8 cellular contexts compared by ENCODE assay signal in the genomic region with DNA sequence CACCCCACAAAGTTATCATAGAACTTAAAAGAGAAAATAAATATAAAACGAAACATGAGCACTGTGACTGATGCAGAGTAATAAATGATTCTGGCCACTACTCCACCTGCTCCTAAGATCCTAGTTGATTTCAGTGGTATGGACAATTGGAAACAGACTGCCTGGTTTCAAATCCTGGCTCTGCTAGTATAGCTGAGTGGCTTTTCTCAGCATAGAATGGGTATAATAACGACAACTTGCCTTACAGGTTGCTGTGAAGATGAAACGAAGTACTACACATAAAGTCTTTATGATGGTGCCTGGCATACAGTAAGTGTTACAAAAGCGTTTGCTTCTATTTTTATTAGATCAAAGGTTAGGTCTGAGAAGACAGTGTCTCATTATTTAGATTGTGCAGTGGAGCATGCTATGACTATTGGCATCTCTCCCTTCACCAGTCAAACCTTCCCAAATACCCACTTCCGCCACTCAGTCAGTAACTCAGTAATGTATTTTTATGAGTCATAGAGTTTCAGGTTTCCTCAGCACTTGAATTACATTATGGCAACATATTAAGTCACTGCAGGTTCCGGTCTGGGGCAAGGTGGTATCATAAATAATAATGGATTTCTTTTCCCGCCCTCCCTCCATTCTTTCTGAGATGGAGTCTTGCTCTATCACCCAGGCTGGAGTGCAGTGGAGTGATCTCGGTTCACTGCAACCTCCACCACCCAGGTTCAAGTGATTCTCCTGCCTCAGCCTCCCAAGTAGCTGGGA. TPM values are rescaled to one million over a fixed set of nuclear protein-coding genes. Genes with fewer than 3 reads are reported as not detected.
A peak's percentile ranks its signal among the peaks of the same experiment; 100 is the strongest.
DNase-seq lines count a peak whose midpoint lies in the region; ATAC-seq and TF ChIP-seq lines count a peak whose summit lies in the region.

No MANE protein-coding gene starts in this region.

- ATAC-seq in GM21515 (IDR thresholded peaks at IDR 0.05; ENCODE audit: unreplicated experiment) (peak; percentile 85), Panc1 (peak; percentile 94)
- ATAC-seq in naive thymus-derived CD8-positive, alpha-beta T cell = no peak

- H3K27ac ChIP-seq in Panc1 (ENCODE audit: low read length) = peak overlapping the region; percentile 68
- peak overlapping the region; percentile 55 for H3K27ac ChIP-seq in colonic mucosa

- BruUV-seq in Panc1 (replicated peaks; lab: Mats Ljungman, UMichigan) = TSS peak; percentile 34

- no peak overlapping the region for H3K4me3 Mint-ChIP-seq in naive thymus-derived CD8-positive, alpha-beta T cell

- H3K27me3 Mint-ChIP-seq in naive thymus-derived CD8-positive, alpha-beta T cell = no peaks in the 10 kb centered on the region

- TF ChIP-seq CTCF in Panc1 (IDR thresholded peaks at IDR 0.05) (no peak), colonic mucosa (IDR thresholded peaks at IDR 0.05) (no peak)

- 0 out of 2 replicates have a peak, but pooled peaks cover 7% of the 10 kb centered on the region for H3K36me3 ChIP-seq in Panc1 (ENCODE audit: control insufficient read depth, insufficient read depth, low read length)
- no peaks in the 10 kb centered on the region for H3K36me3 ChIP-seq in colonic mucosa

- in situ Hi-C loops in Panc1 (cut with HindIII; ENCODE audit: low pct_unique_long_range_greater_than_20kb, low sequenced_read_pairs) = no loop called here

- H3K27ac Mint-ChIP-seq in naive thymus-derived CD8-positive, alpha-beta T cell = no peak overlapping the region

- peaks cover 0 to 9% (median 0%) of the 10 kb centered on the region in 4 donors for H3K4me1 Mint-ChIP-seq in naive thymus-derived CD8-positive, alpha-beta T cell

- intact Hi-C loops in Panc1 (cut with micrococcal nuclease; ENCODE audit: unreplicated experiment) (no loop called here), colonic mucosa (cut with DNase I) (no loop called here)

- POLR2A ChIA-PET in Panc1 (lab: Charles Lee) = no interaction called here
- POLR2A ChIA-PET in naive thymus-derived CD8-positive, alpha-beta T cell (lab: Charles Lee) = no interaction called here

- no peak overlapping the region for H3K9ac ChIP-seq in colonic mucosa (ENCODE audit: low read depth in 2 of 2, low read length in 2 of 2)

- no peaks in the 10 kb centered on the region for H3K36me3 Mint-ChIP-seq in naive thymus-derived CD8-positive, alpha-beta T cell

- H3K4me3 ChIP-seq in GM08714 (ENCODE audit: low read length) = peak overlapping the region; percentile 17; the same call in 1 of the 2 replicates
- no peak overlapping the region for H3K4me3 ChIP-seq in Panc1 (ENCODE audit: low read depth in 2 of 2, low read length in 2 of 2)
- no peak overlapping the region for H3K4me3 ChIP-seq in colonic mucosa

- DNase-seq in HS-5 (ENCODE audit: low read depth) (peak; percentile 95), Panc1 (ENCODE audit: low read depth, low spot score) (peak; percentile 90), colonic mucosa (peak; percentile 31)
- peak; percentile 21 to 57 for DNase-seq in stimulated activated CD4-positive, alpha-beta T cell treated with anti-CD3 and anti-CD28 coated beads, Interleukin-2, amount 100 ng/mL, for 24 hours
- no peak for DNase-seq in naive thymus-derived CD8-positive, alpha-beta T cell
- no peak for DNase-seq in activated CD8-positive, alpha-beta memory T cell treated with anti-CD3 and anti-CD28 coated beads, Interleukin-2, amount 50 U/mL, for 4 hours

- H3K27me3 ChIP-seq in Panc1 (ENCODE audit: control insufficient read depth, insufficient read depth, low read length) (no peaks in the 10 kb centered on the region), colonic mucosa (no peaks in the 10 kb centered on the region)

- CTCF ChIA-PET in Panc1 (lab: Charles Lee) = no interaction called here

- H3K4me1 ChIP-seq in Panc1 (ENCODE audit: control insufficient read depth, insufficient read depth, low read length) = peaks cover 15% of the 10 kb centered on the region
- H3K4me1 ChIP-seq in colonic mucosa = no peaks in the 10 kb centered on the region

- no peaks in the 10 kb centered on the region for H3K9me3 ChIP-seq in Panc1 (ENCODE audit: control insufficient read depth, insufficient read depth, low read depth, low read length)
- H3K9me3 ChIP-seq in colonic mucosa = no peaks in the 10 kb centered on the region

- H3K9me3 Mint-ChIP-seq in naive thymus-derived CD8-positive, alpha-beta T cell = no peaks in the 10 kb centered on the region

RNA-seq across cellular contexts. Expression of a gene that starts 29.7 kb away (rescaled TPM):
- 84.6 TPM for total RNA-seq in Panc1 (2021; ENCODE audit: unreplicated experiment)
- polyA plus RNA-seq in Panc1 (2012; ENCODE audit: insufficient read length) = 45.8 TPM
- 10 to 100 TPM; 25.7 to 30.0 TPM for total RNA-seq in colonic mucosa
- total RNA-seq in naive thymus-derived CD8-positive, alpha-beta T cell = 10 to 100 TPM; 42.9 to 59.0 TPM
- 1 to 10 TPM; 3.3 to 7.1 (median 5.9) TPM for polyA plus RNA-seq in naive thymus-derived CD8-positive, alpha-beta T cell

Comparison
In these comparisons a context has a peak if more than half of its experiments do, and no peak if none do; other contexts are left out.
1. ATAC-seq: peak in GM21515 (single experiment) and Panc1 (single experiment); none in naive thymus-derived CD8-positive, alpha-beta T cell (0 of 2).
2. DNase-seq: peak in HS-5 (single experiment), Panc1 (single experiment), colonic mucosa (single experiment) and stimulated activated CD4-positive, alpha-beta T cell treated with anti-CD3 and anti-CD28 coated beads, Interleukin-2, amount 100 ng/mL, for 24 hours (2 of 2); none in naive thymus-derived CD8-positive, alpha-beta T cell (0 of 10) and activated CD8-positive, alpha-beta memory T cell treated with anti-CD3 and anti-CD28 coated beads, Interleukin-2, amount 50 U/mL, for 4 hours (single experiment).